Comparison of ENCODE assay signal across 15 cellular contexts in genomic region chr4:26993967-26994366, GRCh38.
"Had no signal": no experiment of that assay in that cellular context is flagged by ENCODE, and none has a peak within 500 bp of the region (broad histone marks: within the 10 kb centered on the region; RNA-seq: fewer than 3 reads in every experiment).

No MANE protein-coding gene starts in this region.

- H3K4me3 ChIP-seq: right atrium auricular region, stomach, thoracic aorta had no signal

- H3K9me3 ChIP-seq: right atrium auricular region, stomach, thoracic aorta had no signal

- H3K27me3 Mint-ChIP-seq: activated CD4-positive, alpha-beta memory T cell treated with anti-CD3 and anti-CD28 coated beads, Interleukin-2, amount 10 ng/mL, durations not matched to agents 7 days and 5 days; progenitor cell of endocrine pancreas had no signal

- H3K27me3 ChIP-seq: right atrium auricular region, stomach had no signal

- H3K27ac ChIP-seq: thoracic aorta had no signal

- H3K27ac Mint-ChIP-seq: activated CD4-positive, alpha-beta memory T cell treated with anti-CD3 and anti-CD28 coated beads, Interleukin-2, amount 10 ng/mL, durations not matched to agents 7 days and 5 days; activated T-cell treated with anti-CD3 and anti-CD28 coated beads, Interleukin-2, amount 50 U/mL, for 72 hours; mesothelial cell of epicardium; progenitor cell of endocrine pancreas had no signal

- H3K4me1 Mint-ChIP-seq: mesothelial cell of epicardium had no signal

- H3K4me3 Mint-ChIP-seq: activated CD4-positive, alpha-beta memory T cell treated with anti-CD3 and anti-CD28 coated beads, Interleukin-2, amount 10 ng/mL, durations not matched to agents 7 days and 5 days; activated T-cell treated with anti-CD3 and anti-CD28 coated beads, Interleukin-2, amount 50 U/mL, for 72 hours; mesothelial cell of epicardium had no signal

- H3K36me3 ChIP-seq: right atrium auricular region, thoracic aorta had no signal

- ATAC-seq: activated T-cell treated with anti-CD3 and anti-CD28 coated beads, Interleukin-2, amount 50 U/mL, for 72 hours had no signal

- DNase-seq: activated CD4-positive, alpha-beta memory T cell treated with anti-CD3 and anti-CD28 coated beads, Interleukin-2, amount 10 ng/mL, durations not matched to agents 7 days and 5 days; activated CD4-positive, CD25-positive, alpha-beta regulatory T cell treated with anti-CD3 and anti-CD28 coated beads, Interleukin-2, amount 50 U/mL, for 72 hours; activated CD8-positive, alpha-beta memory T cell treated with anti-CD3 and anti-CD28 coated beads, Interleukin-2, amount 50 U/mL, for 48 hours; activated gamma-delta T cell; activated T-cell treated with anti-CD3 and anti-CD28 coated beads, Interleukin-2, amount 50 U/mL, for 72 hours; erythroblast; hypothalamus; kidney; small intestine; stomach; T-helper 9 cell had no signal
